1 cellular context compared by ENCODE assay signal in the genomic region with DNA sequence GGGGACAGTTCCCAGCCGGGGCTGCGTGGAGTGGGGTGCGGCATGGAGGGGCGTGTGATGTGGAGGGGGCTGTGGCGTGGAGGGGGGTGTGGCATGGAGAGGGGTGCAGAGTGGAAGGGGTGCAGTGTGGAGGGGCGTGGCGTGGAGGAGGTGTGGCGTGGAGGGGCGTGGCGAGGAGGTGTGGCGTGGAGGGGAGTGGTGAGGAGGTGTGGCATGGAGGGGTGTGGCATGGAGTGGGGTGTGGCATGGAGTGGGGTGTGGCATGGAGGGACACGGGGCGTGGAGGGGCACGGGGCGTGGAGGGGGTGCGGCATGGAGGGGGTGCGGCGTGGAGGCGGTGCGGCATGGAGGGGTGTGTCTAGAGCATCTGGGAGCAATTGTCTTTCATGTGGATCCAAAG.
TF ChIP-seq lines count a peak whose summit lies in the region.

No MANE protein-coding gene starts in this region.

TF ChIP-seq in HEK293, 187 proteins besides CTCF, POLR2A, EP300 and RAD21 (continued from another document):
- TF ChIP-seq KLF9 (tag by site-specific recombination; IDR thresholded peaks at IDR 0.05; ENCODE audit: low read depth) (peak; percentile 100), ZNF707 (tag by site-specific recombination; IDR thresholded peaks at IDR 0.05) (no peak), KLF16 (tag by site-specific recombination; IDR thresholded peaks at IDR 0.05) (peak; percentile 79), ZNF391 (tag by site-specific recombination; IDR thresholded peaks at IDR 0.05; ENCODE audit: borderline replicate concordance, low read depth) (no peak), KLF1 (tag by site-specific recombination; IDR thresholded peaks at IDR 0.05) (peak; percentile 100), ZNF2 (tag by site-specific recombination; IDR thresholded peaks at IDR 0.05) (no peak), KLF8 (tag by site-specific recombination; IDR thresholded peaks at IDR 0.05) (peak; percentile 100), ZBTB8A (tag by site-specific recombination; IDR thresholded peaks at IDR 0.05) (no peak), ZNF629 (tag by site-specific recombination; IDR thresholded peaks at IDR 0.05) (no peak), KLF10 (tag by site-specific recombination; IDR thresholded peaks at IDR 0.05) (peak; percentile 85), ZNF155 (tag by site-specific recombination; IDR thresholded peaks at IDR 0.05) (no peak), SP3 (tag by site-specific recombination; IDR thresholded peaks at IDR 0.05) (peak; percentile 48), ZNF596 (tag by site-specific recombination; IDR thresholded peaks at IDR 0.05) (no peak)
